In the genomic region with DNA sequence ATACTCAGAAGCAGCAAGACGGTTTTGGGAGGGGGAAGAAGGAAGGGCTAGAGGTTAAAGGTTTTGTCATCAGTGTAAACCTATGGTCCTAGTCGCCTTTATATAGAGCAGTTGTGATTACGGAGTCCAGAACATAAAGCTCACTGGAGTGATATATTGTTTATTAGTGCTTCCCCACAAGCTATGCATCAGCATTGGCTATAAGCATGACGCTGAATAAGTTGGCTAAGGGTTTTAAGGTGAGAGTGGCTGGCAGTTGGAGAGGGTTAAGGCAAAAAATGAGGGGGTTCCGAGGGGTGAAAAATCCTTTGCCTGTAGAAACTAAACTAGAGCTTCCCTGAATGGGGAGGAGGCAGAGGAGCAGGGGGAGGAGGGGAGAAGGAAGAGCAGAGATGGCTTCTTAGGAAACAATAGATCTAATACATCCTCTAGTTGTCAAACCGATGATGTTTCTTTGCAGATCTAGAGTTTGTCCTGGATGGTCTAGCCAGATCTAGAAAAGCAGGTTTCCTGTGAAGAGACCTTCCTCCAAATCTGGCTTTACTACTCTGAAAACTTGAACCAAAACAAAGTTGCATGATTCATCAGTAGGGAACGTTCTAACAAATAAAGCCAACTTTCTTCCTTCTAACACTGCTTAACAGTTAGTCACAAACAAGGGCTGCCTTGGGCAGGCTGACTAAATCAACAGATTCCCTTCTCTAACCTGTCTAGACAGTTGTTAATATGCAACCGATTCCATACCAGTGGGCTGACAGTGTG, we compare ENCODE assay signal across 8 cellular contexts. TPM values are rescaled to one million over a fixed set of nuclear protein-coding genes. Genes with fewer than 3 reads are reported as not detected.
A peak's percentile ranks its signal among the peaks of the same experiment; 100 is the strongest.
DNase-seq lines count a peak whose midpoint lies in the region; ATAC-seq and TF ChIP-seq lines count a peak whose summit lies in the region.

No MANE protein-coding gene starts in this region.

- TF ChIP-seq CTCF in AG10803 (conservative IDR thresholded peaks at IDR 0.05; ENCODE audit: low read length): no peak
- TF ChIP-seq CTCF in HEK293 (tag by site-specific recombination; IDR thresholded peaks at IDR 0.05): no peak
- no peak for TF ChIP-seq CTCF in activated CD8-positive, alpha-beta T cell treated with anti-CD3 and anti-CD28 coated beads for 36 hours (IDR thresholded peaks at IDR 0.05)

- POLR2A ChIA-PET in HEK293 (lab: Yijun Ruan, JAX): interaction anchor here (2.5 kb wide), 1 partner anchor 40 kb away, joined by 6 read pairs; no protein-coding TSS in a partner anchor
- POLR2A ChIA-PET in activated CD8-positive, alpha-beta T cell treated with anti-CD3 and anti-CD28 coated beads for 36 hours (lab: Charles Lee): interaction anchor here (0.9 to 4.9 kb wide), 3 partner anchors 7 to 37 kb away, joined by 4 to 25 read pairs (median 4); no protein-coding TSS in a partner anchor

- intact Hi-C loops in activated CD8-positive, alpha-beta T cell treated with anti-CD3 and anti-CD28 coated beads for 36 hours (cut with micrococcal nuclease): loop anchor here (5.0 kb wide), 2 partner anchors 91 to 169 kb away; no protein-coding TSS in a partner anchor

- peaks cover 6% of the 10 kb centered on the region for H3K4me1 ChIP-seq in HEK293 (ENCODE audit: control insufficient read depth, insufficient read depth, low read length)

- no peaks in the 10 kb centered on the region for H3K36me3 Mint-ChIP-seq in activated CD8-positive, alpha-beta T cell treated with anti-CD3 and anti-CD28 coated beads for 36 hours (ENCODE audit: low read depth)

- H3K27me3 Mint-ChIP-seq in activated CD8-positive, alpha-beta T cell treated with anti-CD3 and anti-CD28 coated beads for 36 hours: peaks cover 3% of the 10 kb centered on the region

- peaks cover 49% of the 10 kb centered on the region for H3K4me1 Mint-ChIP-seq in activated CD8-positive, alpha-beta T cell treated with anti-CD3 and anti-CD28 coated beads for 36 hours (ENCODE audit: low read depth)

- no peak overlapping the region for H3K27ac ChIP-seq in HEK293 (ENCODE audit: extremely low read depth, low read depth, low read length)

- peak overlapping the region; percentile 85 for H3K4me3 Mint-ChIP-seq in activated CD8-positive, alpha-beta T cell treated with anti-CD3 and anti-CD28 coated beads for 36 hours

- no peaks in the 10 kb centered on the region for H3K36me3 ChIP-seq in HEK293 (ENCODE audit: control insufficient read depth in 2 of 2, insufficient read depth in 1 of 2, low read length in 2 of 2)

- H3K9me3 ChIP-seq in HEK293 (ENCODE audit: control insufficient read depth, insufficient read depth, low read depth, low read length): no peaks in the 10 kb centered on the region

- DNase-seq in AG10803 (ENCODE audit: low read depth): peak; percentile 92
- peak; percentile 21 for DNase-seq in activated CD8-positive, alpha-beta T cell treated with anti-CD3 and anti-CD28 coated beads for 36 hours
- DNase-seq in foreskin melanocyte: peak; percentile 82
- DNase-seq in non-pigmented ciliary epithelial cell (ENCODE audit: low read depth): peak; percentile 85

- H3K9me3 Mint-ChIP-seq in activated CD8-positive, alpha-beta T cell treated with anti-CD3 and anti-CD28 coated beads for 36 hours: no peaks in the 10 kb centered on the region

- H3K4me3 ChIP-seq in AG10803 (ENCODE audit: low read length): peak overlapping the region; percentile 95
- peak overlapping the region; percentile 63 for H3K4me3 ChIP-seq in HEK293 (ENCODE audit: low read depth, low read length)

- ATAC-seq in activated CD8-positive, alpha-beta T cell treated with anti-CD3 and anti-CD28 coated beads for 36 hours: no peak
- ATAC-seq in GM19324 (IDR thresholded peaks at IDR 0.05; ENCODE audit: low FRiP score, unreplicated experiment): no peak
- no peak for ATAC-seq in HG02885 (IDR thresholded peaks at IDR 0.05; ENCODE audit: poor library complexity, unreplicated experiment)
- no peak for ATAC-seq in HG02759 (IDR thresholded peaks at IDR 0.05; ENCODE audit: unreplicated experiment)

- H3K27ac Mint-ChIP-seq in activated CD8-positive, alpha-beta T cell treated with anti-CD3 and anti-CD28 coated beads for 36 hours: peak overlapping the region; percentile 92

- CTCF ChIA-PET in HEK293 (lab: Yijun Ruan, JAX): interaction anchor here (0.7 to 1.0 kb wide), 3 partner anchors 21 to 1410 kb away, joined by 4 to 5 read pairs (median 5); no protein-coding TSS in a partner anchor
- CTCF ChIA-PET in activated CD8-positive, alpha-beta T cell treated with anti-CD3 and anti-CD28 coated beads for 36 hours (lab: Charles Lee): interaction anchor here (1.1 to 2.2 kb wide), 5 partner anchors 20 to 116 kb away, joined by 3 to 12 read pairs (median 6); no protein-coding TSS in a partner anchor

TF ChIP-seq in HEK293, 187 proteins besides CTCF, POLR2A, EP300 and RAD21:
- TF ChIP-seq PRDM1 (tag by site-specific recombination; IDR thresholded peaks at IDR 0.05) (0 out of 2 replicates have a peak, but pooled peaks have one; percentile 49), ZNF791 (tag by site-specific recombination; IDR thresholded peaks at IDR 0.05) (no peak), ZBTB17 (tag by site-specific recombination; IDR thresholded peaks at IDR 0.05) (0 out of 2 replicates have a peak, but pooled peaks have one; percentile 40), ZNF37A (tag by site-specific recombination; IDR thresholded peaks at IDR 0.05) (no peak), ZNF521 (tag by site-specific recombination; IDR thresholded peaks at IDR 0.05) (no peak), ZNF221 (tag by site-specific recombination; IDR thresholded peaks at IDR 0.05; ENCODE audit: borderline replicate concordance) (no peak), ZNF157 (tag by site-specific recombination; IDR thresholded peaks at IDR 0.05) (no peak), ZNF341 (tag by site-specific recombination; IDR thresholded peaks at IDR 0.05; ENCODE audit: low read depth) (peak; percentile 81), ZNF211 (tag by site-specific recombination; IDR thresholded peaks at IDR 0.05; ENCODE audit: low read depth) (no peak), SCRT2 (tag by site-specific recombination; IDR thresholded peaks at IDR 0.05) (peak; percentile 49; the same call in 1 of the 2 replicates), ZNF10 (tag by site-specific recombination; IDR thresholded peaks at IDR 0.05) (peak; percentile 20; the same call in 1 of the 2 replicates)

RNA-seq across cellular contexts. Expression of a gene that starts 2.5 kb away (rescaled TPM):
- 10 to 100 TPM in 1 of 2 experiments, 1 to 10 TPM in 1; 9.8 to 10.0 TPM for total RNA-seq in activated CD8-positive, alpha-beta T cell treated with anti-CD3 and anti-CD28 coated beads for 36 hours

Comparison
In these comparisons a context has a peak if more than half of its experiments do, and no peak if none do; other contexts are left out.
1. DNase-seq: peak in every context shown above with its lines; median percentile 92 in AG10803; 85 in non-pigmented ciliary epithelial cell; 82 in foreskin melanocyte; 21 in activated CD8-positive, alpha-beta T cell treated with anti-CD3 and anti-CD28 coated beads for 36 hours.